Comparison of ENCODE assay signal across 8 cellular contexts in the genomic region with DNA sequence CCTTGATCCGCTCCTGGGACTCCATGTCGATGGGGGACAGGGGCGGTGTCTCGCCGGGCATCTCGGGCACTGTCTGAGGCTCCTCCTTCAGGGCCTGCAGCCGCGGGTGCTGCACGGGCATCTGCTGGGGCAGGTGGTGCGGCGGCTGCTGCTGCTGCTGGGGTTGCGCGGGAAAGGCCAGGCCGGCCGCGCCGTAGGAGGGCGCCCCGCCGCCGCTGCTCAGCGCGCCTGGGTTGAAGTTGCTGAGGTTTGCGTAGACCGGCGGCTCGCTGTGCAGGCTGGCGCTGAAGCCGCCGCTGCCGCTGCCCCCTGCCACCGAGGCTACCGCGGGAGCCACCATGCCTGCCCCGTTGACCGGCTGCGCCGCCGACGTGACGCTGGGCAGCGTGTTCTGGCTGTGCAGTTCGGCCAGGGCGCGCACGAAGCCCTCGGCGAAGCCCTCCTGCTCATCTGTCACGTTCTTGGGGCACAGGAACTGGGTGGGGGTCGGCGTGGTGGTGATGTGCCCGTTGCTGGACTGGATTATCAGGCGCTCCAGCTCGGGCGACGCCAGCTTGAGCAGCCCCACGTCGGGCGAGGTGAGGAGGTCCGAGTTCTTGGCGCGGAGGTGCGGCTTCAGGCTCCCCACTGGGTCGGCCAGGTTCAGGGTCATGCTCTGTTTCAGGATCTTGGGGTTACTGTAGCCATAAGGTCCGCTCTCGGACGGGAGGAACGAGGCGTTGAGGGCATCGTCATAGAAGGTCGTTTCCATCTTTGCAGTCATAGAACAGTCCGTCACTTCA.
DNase-seq lines count a peak whose midpoint lies in the region; ATAC-seq and TF ChIP-seq lines count a peak whose summit lies in the region.

No MANE protein-coding gene starts in this region.

- peak; percentile 17 for ATAC-seq in GM21576 (IDR thresholded peaks at IDR 0.05; ENCODE audit: unreplicated experiment)
- no peak for ATAC-seq in GM18505 (IDR thresholded peaks at IDR 0.05; ENCODE audit: unreplicated experiment)

- peaks cover 2 to 13% of the 10 kb centered on the region in 2 donors for H3K36me3 ChIP-seq in mucosa of rectum (ENCODE audit: control insufficient read depth in 2 of 2, insufficient read depth in 2 of 2, low read length in 2 of 2)

- TF ChIP-seq POLR2A in GM18505 (IDR thresholded peaks at IDR 0.05; ENCODE audit: borderline replicate concordance, extremely low read depth, insufficient read depth, insufficient read length): no peak

- peak overlapping the region; percentile 97 for H3K27ac ChIP-seq in epithelial cell of prostate
- peak overlapping the region; percentile 97 to 100 for H3K27ac ChIP-seq in mucosa of rectum (ENCODE audit: low read depth in 2 of 2, low read length in 2 of 2)

- H3K9me3 ChIP-seq in mucosa of rectum (ENCODE audit: control insufficient read depth in 2 of 2, low read length in 2 of 2): no peaks in the 10 kb centered on the region

- H3K27me3 ChIP-seq in mucosa of rectum (ENCODE audit: control insufficient read depth in 2 of 2, insufficient read depth in 2 of 2, low read length in 2 of 2): no peaks in the 10 kb centered on the region

- peak overlapping the region; percentile 92 to 100 for H3K9ac ChIP-seq in mucosa of rectum (ENCODE audit: low read depth in 1 of 2, low read length in 2 of 2)

- peaks cover 18 to 19% of the 10 kb centered on the region in 2 donors for H3K4me1 ChIP-seq in mucosa of rectum (ENCODE audit: control insufficient read depth in 2 of 2, insufficient read depth in 2 of 2, low read length in 2 of 2)

- DNase-seq in C1 segment of cervical spinal cord (lab: John Stamatoyannopoulos, UW) (peak in 11 of 14 donors; percentile 52 to 77 (median 67)), NCI-H526 treated with DMSO at 0.1 percent for 48 hours (lab: John Stamatoyannopoulos, UW) (peak; percentile 50), activated T-cell treated with anti-CD3 and anti-CD28 coated beads for 24 hours (ENCODE audit: low read depth) (peak; percentile 32), epithelial cell of prostate (ENCODE audit: low read depth, low spot score) (no peak)
- peak; percentile 7 to 13 for DNase-seq in stimulated activated CD8-positive, alpha-beta memory T cell treated with anti-CD3 and anti-CD28 coated beads, Interleukin-7, amount 100 ng/mL, for 1 hour (ENCODE audit: low read depth in 2 of 2)

- H3K4me3 ChIP-seq in mucosa of rectum (ENCODE audit: low read length in 2 of 2): peak overlapping the region; percentile 92 to 95
